Comparison of ENCODE assay signal across 7 cellular contexts in genomic region chr11:46808804-46809431, GRCh38. TPM values are rescaled to one million over a fixed set of nuclear protein-coding genes. Genes with fewer than 3 reads are reported as not detected.
DNase-seq lines count a peak whose midpoint lies in the region; ATAC-seq, FAIRE-seq and TF ChIP-seq lines count a peak whose summit lies in the region.

No MANE protein-coding gene starts in this region.

- peak; percentile 9 for DNase-seq in GM04503 (ENCODE audit: low read depth)
- peak; percentile 78 for DNase-seq in LHCN-M2 (ENCODE audit: low read depth)
- no peak for DNase-seq in GM12878 (ENCODE audit: low read depth, low spot score)
- peak in 3 of 9 donors; percentile 6 to 14 (median 12) for DNase-seq in naive thymus-derived CD4-positive, alpha-beta T cell
- no peak for DNase-seq in mesenteric fat pad (ENCODE audit: low spot score)
- no peak for DNase-seq in NCI-H2081 treated with DMSO at 0.1 percent for 48 hours (lab: John Stamatoyannopoulos, UW)
- no peak for DNase-seq in stomach

- SMC1A ChIA-PET in GM12878 (lab: Charles Lee; ENCODE audit: uncharacterized antibody, unreplicated experiment), result interaction anchor here (1.0 to 1.2 kb wide), 2 partner anchors 14 to 17 kb away, joined by 3 read pairs; no protein-coding TSS in a partner anchor

- H2AFZ ChIP-seq in GM12878 (ENCODE audit: control insufficient read depth, low read depth, low read length), result no peak overlapping the region

- no peak for FAIRE-seq in GM12878 (lab: Jason Lieb, UNC)

- H4K20me1 ChIP-seq in GM12878 (ENCODE audit: control insufficient read depth, insufficient read depth), result no peaks in the 10 kb centered on the region

- in situ Hi-C loops in GM12878 (cut with MboI), result no loop called here

- CTCF ChIA-PET in GM12878 (lab: Yijun Ruan, JAX), result interaction anchor here (1.6 to 2.6 kb wide), 2 partner anchors 16 to 18 kb away, joined by 5 to 7 read pairs; no protein-coding TSS in a partner anchor
- CTCF ChIA-PET in naive thymus-derived CD4-positive, alpha-beta T cell (lab: Charles Lee), result interaction anchor here (0.6 kb wide), 1 partner anchor 371 kb away, joined by 4 read pairs; no protein-coding TSS in a partner anchor

- TF ChIP-seq POLR2A in GM12878 (IDR thresholded peaks at IDR 0.05; ENCODE audit: low read depth, low read length), result no peak
- no peak for TF ChIP-seq POLR2A in stomach (IDR thresholded peaks at IDR 0.05)

- H3K36me3 Mint-ChIP-seq in naive thymus-derived CD4-positive, alpha-beta T cell, result peaks cover 5 to 31% (median 15%) of the 10 kb centered on the region in 5 donors

- intact Hi-C loops in GM12878 (cut with micrococcal nuclease; ENCODE audit: unreplicated experiment) (loop anchor here (5.0 kb wide), 1 partner anchor 42 kb away; no protein-coding TSS in a partner anchor), stomach (cut with DNase I; ENCODE audit: low total_unique reads) (no loop called here)
- intact Hi-C loops in naive thymus-derived CD4-positive, alpha-beta T cell (cut with micrococcal nuclease), result loop anchor here (2.0 to 5.0 kb wide), 2 partner anchors 47 to 138 kb away; no protein-coding TSS in a partner anchor

- H3K27me3 ChIP-seq in GM12878 (replicated peaks in 1 of 2; ENCODE audit: control insufficient read depth in 2 of 2, insufficient read depth in 2 of 2, low read length in 1 of 2) (no peaks in the 10 kb centered on the region), stomach (no peaks in the 10 kb centered on the region)
- no peaks in the 10 kb centered on the region for H3K27me3 ChIP-seq in naive thymus-derived CD4-positive, alpha-beta T cell (ENCODE audit: control insufficient read depth in 2 of 2, insufficient read depth in 2 of 2, low read length in 2 of 2)

- POLR2A ChIA-PET in GM12878 (lab: Charles Lee), result interaction anchor here (1.1 kb wide), 1 partner anchor 13 kb away, joined by 3 read pairs; no protein-coding TSS in a partner anchor
- POLR2A ChIA-PET in naive thymus-derived CD4-positive, alpha-beta T cell (lab: Charles Lee), result no interaction called here

- TF ChIP-seq EP300 in GM12878 (IDR thresholded peaks at IDR 0.05; ENCODE audit: borderline replicate concordance in 1 of 2, control insufficient read depth in 1 of 2, low read depth in 2 of 2, low read length in 2 of 2) (no peak), stomach (IDR thresholded peaks at IDR 0.05) (no peak)

- peak; percentile 26 to 46 (median 35); a peak in 4 of 6 replicates for TF ChIP-seq CTCF in GM12878 (IDR thresholded peaks at IDR 0.05 in 2 of 3, conservative IDR thresholded peaks at IDR 0.05 in 1 of 3; ENCODE audit: control insufficient read depth in 2 of 3, extremely low read depth in 1 of 3, insufficient read depth in 1 of 3, low read depth in 3 of 3, low read length in 3 of 3)
- no peak for TF ChIP-seq CTCF in stomach (IDR thresholded peaks at IDR 0.05)

- RAD21 ChIA-PET in GM12878 (lab: Charles Lee; ENCODE audit: unreplicated experiment), result no interaction called here

- H3K4me3 ChIP-seq in GM12878 (no peak overlapping the region), stomach (no peak overlapping the region)
- H3K4me3 ChIP-seq in naive thymus-derived CD4-positive, alpha-beta T cell (ENCODE audit: low read length), result no peak overlapping the region

- H3K9me3 Mint-ChIP-seq in naive thymus-derived CD4-positive, alpha-beta T cell, result no peaks in the 10 kb centered on the region

- no peak overlapping the region for H3K4me3 Mint-ChIP-seq in naive thymus-derived CD4-positive, alpha-beta T cell

- no peak overlapping the region for H3K27ac ChIP-seq in GM12878 (ENCODE audit: control insufficient read depth, insufficient read depth)
- H3K27ac ChIP-seq in naive thymus-derived CD4-positive, alpha-beta T cell (ENCODE audit: low read depth, low read length), result no peak overlapping the region
- no peak overlapping the region for H3K27ac ChIP-seq in stomach

- H3K79me2 ChIP-seq in GM12878 (ENCODE audit: control insufficient read depth, insufficient read depth, low read length), result no peaks in the 10 kb centered on the region

- no peak overlapping the region for H3K4me2 ChIP-seq in GM12878 (ENCODE audit: control insufficient read depth, insufficient read depth)

- no peaks in the 10 kb centered on the region for H3K4me1 ChIP-seq in GM12878 (ENCODE audit: control insufficient read depth, insufficient read depth, low read length)
- H3K4me1 ChIP-seq in naive thymus-derived CD4-positive, alpha-beta T cell (ENCODE audit: control insufficient read depth in 2 of 2, insufficient read depth in 2 of 2, low read length in 2 of 2), result no peaks in the 10 kb centered on the region
- no peaks in the 10 kb centered on the region for H3K4me1 ChIP-seq in stomach

- no peaks in the 10 kb centered on the region for H3K27me3 Mint-ChIP-seq in naive thymus-derived CD4-positive, alpha-beta T cell

- H3K36me3 ChIP-seq in GM12878 (ENCODE audit: control insufficient read depth in 2 of 2, insufficient read depth in 2 of 2, low read length in 1 of 2) (peaks cover 5 to 18% of the 10 kb centered on the region in 2 experiments), stomach (peaks cover 31 to 71% (median 66%) of the 10 kb centered on the region in 4 donors)
- peaks cover 0 to 27% (median 5%) of the 10 kb centered on the region in 3 experiments for H3K36me3 ChIP-seq in naive thymus-derived CD4-positive, alpha-beta T cell (ENCODE audit: control insufficient read depth in 2 of 3, insufficient read depth in 3 of 3, low read length in 3 of 3)

- TF ChIP-seq RAD21 in GM12878 (IDR thresholded peaks at IDR 0.05; ENCODE audit: insufficient read depth, low read depth, low read length), result no peak

- H3K9ac ChIP-seq in GM12878 (ENCODE audit: control insufficient read depth, insufficient read depth, low read length), result no peak overlapping the region

- peak; percentile 34; the same call in 1 of the 3 replicates for ATAC-seq in GM12878
- ATAC-seq in naive thymus-derived CD4-positive, alpha-beta T cell, result peak; percentile 68

- H3K4me1 Mint-ChIP-seq in naive thymus-derived CD4-positive, alpha-beta T cell, result peaks cover 0 to 15% (median 5%) of the 10 kb centered on the region in 7 donors

- BruUV-seq in GM12878 (replicated peaks; lab: Mats Ljungman, UMichigan), result no TSS peak

- H3K9me3 ChIP-seq in GM12878 (replicated peaks; ENCODE audit: control insufficient read depth, insufficient read depth, low read length) (no peaks in the 10 kb centered on the region), stomach (no peaks in the 10 kb centered on the region)
- no peaks in the 10 kb centered on the region for H3K9me3 ChIP-seq in naive thymus-derived CD4-positive, alpha-beta T cell (ENCODE audit: control insufficient read depth in 2 of 3, low read length in 3 of 3)

- WGBS in GM12878 (ENCODE audit: insufficient coverage, insufficient replicate concordance, low lambda C conversion rate, missing lambda C conversion rate), result 74% methylated on average over 3 of the region's 3 CpGs
- WGBS in stomach, 5 donors, result 62 to 79% (median 68%) methylated on average over 3 of the region's 3 CpGs

- peak overlapping the region in 2 of 9 donors; percentile 65 to 66 for H3K27ac Mint-ChIP-seq in naive thymus-derived CD4-positive, alpha-beta T cell

TF ChIP-seq in GM12878, 131 proteins besides CTCF, POLR2A, EP300 and RAD21 (continues in another document):
- TF ChIP-seq WRNIP1 (IDR thresholded peaks at IDR 0.05; ENCODE audit: borderline replicate concordance, low read depth, low read length), result no peak
- TF ChIP-seq MTA2 (IDR thresholded peaks at IDR 0.05; ENCODE audit: low read depth), result no peak
- TF ChIP-seq, protein P1, sequence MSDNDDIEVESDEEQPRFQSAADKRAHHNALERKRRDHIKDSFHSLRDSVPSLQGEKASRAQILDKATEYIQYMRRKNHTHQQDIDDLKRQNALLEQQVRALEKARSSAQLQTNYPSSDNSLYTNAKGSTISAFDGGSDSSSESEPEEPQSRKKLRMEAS (IDR thresholded peaks at IDR 0.05; ENCODE audit: low read depth, low read length), result no peak
- no peak for TF ChIP-seq GABPA (IDR thresholded peaks at IDR 0.05; ENCODE audit: low read depth)
- no peak for TF ChIP-seq CHD2 (IDR thresholded peaks at IDR 0.05; ENCODE audit: borderline replicate concordance, low read depth, low read length)
- TF ChIP-seq IRF3 (IDR thresholded peaks at IDR 0.05), result no peak

RNA-seq across cellular contexts. Expression of gene CKAP5, which starts 37.2 kb away (rescaled TPM):
- total RNA-seq in LHCN-M2 (2014; rRNA removed) (101 and 115 TPM in 2 replicates), GM12878 (2014; rRNA removed) (76.1 and 83.4 TPM in 2 replicates), GM12878 (2014; rRNA removed; fragmentation: Illumina TruSeq; extraction: Trizol) (98.8 and 103 TPM in 2 replicates), GM12878 (2021) (106 and 121 TPM in 2 replicates), mesenteric fat pad (54.4 TPM), stomach (100 to 1,000 TPM in 2 of 5 donors, 10 to 100 TPM in 3; 35.4 to 327 (median 58.9) TPM)
- polyA plus RNA-seq in LHCN-M2 (2012), result 36.6 TPM
- 98.4 and 102 TPM in 2 replicates for total RNA-seq in GM12878 (2013; cell fraction: nucleolus; rRNA removed)
- 27.5 TPM for polyA plus RNA-seq in GM12878 (2011; ENCODE audit: low read depth)
- polyA plus RNA-seq in GM12878 (2011; rRNA removed) (127 and 161 TPM in 2 replicates), GM12878 (2014; fragmentation: Illumina TruSeq; extraction: Trizol) (92.1 and 116 TPM in 2 replicates), GM12878 (2014; fragmentation: Nextera tagmentation; extraction: Ambion mirVana) (10 to 100 TPM; 20.1 to 37.5 TPM), GM12878 (2014; rRNA removed) (64.1 and 66.8 TPM in 2 replicates), GM12878 (2016; fragmentation: Nextera tagmentation; extraction: Ambion mirVana) (10 to 100 TPM; 62.2 to 76.3 TPM), stomach (1 to 10 TPM; 7.3 to 8.0 (median 7.6) TPM)
- 67.8 and 69.5 TPM in 2 replicates for polyA plus RNA-seq in GM12878 (2011; cell fraction: cytosol; rRNA removed)
- polyA plus RNA-seq in GM12878 (2011; cell fraction: nucleus; rRNA removed), result 107 and 130 TPM in 2 replicates
- polyA plus RNA-seq in GM12878 (2012), result 24.7 and 36.7 TPM in 2 replicates
- polyA minus RNA-seq in GM12878 (2011; rRNA and poly(A)+ RNA removed), result 109 and 248 TPM in 2 replicates
- 43.2 and 52.6 TPM in 2 replicates for polyA minus RNA-seq in GM12878 (2011; cell fraction: cytosol; rRNA and poly(A)+ RNA removed)
- polyA minus RNA-seq in GM12878 (2011; cell fraction: nucleus; rRNA and poly(A)+ RNA removed), result 63.6 and 73.7 TPM in 2 replicates
- total RNA-seq in naive thymus-derived CD4-positive, alpha-beta T cell, result 100 to 1,000 TPM in 1 of 5 experiments, 10 to 100 TPM in 4; 28.3 to 126 (median 46.0) TPM
- polyA plus RNA-seq in naive thymus-derived CD4-positive, alpha-beta T cell, result 10 to 100 TPM; 10.9 to 23.8 TPM

Comparison
In these comparisons a context has a peak if more than half of its experiments do, and no peak if none do; other contexts are left out.
1. DNase-seq: peak in GM04503 (single experiment) and LHCN-M2 (single experiment); none in GM12878 (single experiment), mesenteric fat pad (single experiment), NCI-H2081 treated with DMSO at 0.1 percent for 48 hours (single experiment) and stomach (single experiment).
2. CTCF ChIP-seq: peak in GM12878 (3 of 3); none in stomach (0 of 7).